In the genomic region with DNA sequence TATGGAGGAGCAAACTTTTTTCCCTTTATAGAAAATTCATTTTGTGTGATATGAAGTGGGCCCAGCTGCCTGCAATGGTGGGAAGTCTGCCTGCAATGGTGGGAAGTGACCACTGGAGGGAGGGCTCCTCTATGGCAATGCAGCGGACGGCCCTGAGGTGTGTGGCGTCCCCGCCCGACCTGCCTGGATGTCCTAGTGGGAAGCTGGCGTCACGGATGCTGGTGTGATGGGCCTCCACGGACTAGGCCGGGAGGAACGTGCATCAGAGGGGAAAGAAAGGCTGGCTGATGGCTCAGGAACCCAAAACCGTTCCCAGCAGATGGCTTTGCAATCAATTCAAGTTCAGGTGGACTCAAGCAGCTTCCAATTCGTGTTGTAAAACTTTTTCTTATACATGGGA, we compare ENCODE assay signal across 1 cellular context.
TF ChIP-seq lines count a peak whose summit lies in the region.

No MANE protein-coding gene starts in this region.

TF ChIP-seq in HepG2, 621 proteins besides CTCF, POLR2A, EP300 and RAD21 (continued from another document and continues in another):
- no peak for TF ChIP-seq NONO (IDR thresholded peaks at IDR 0.05)
- no peak for TF ChIP-seq NONO (CRISPR knock-in tag; conservative IDR thresholded peaks at IDR 0.05)
- TF ChIP-seq ZNF652 (CRISPR knock-in tag; IDR thresholded peaks at IDR 0.05; ENCODE audit: borderline replicate concordance, low read depth), result no peak
- TF ChIP-seq, protein P1, sequence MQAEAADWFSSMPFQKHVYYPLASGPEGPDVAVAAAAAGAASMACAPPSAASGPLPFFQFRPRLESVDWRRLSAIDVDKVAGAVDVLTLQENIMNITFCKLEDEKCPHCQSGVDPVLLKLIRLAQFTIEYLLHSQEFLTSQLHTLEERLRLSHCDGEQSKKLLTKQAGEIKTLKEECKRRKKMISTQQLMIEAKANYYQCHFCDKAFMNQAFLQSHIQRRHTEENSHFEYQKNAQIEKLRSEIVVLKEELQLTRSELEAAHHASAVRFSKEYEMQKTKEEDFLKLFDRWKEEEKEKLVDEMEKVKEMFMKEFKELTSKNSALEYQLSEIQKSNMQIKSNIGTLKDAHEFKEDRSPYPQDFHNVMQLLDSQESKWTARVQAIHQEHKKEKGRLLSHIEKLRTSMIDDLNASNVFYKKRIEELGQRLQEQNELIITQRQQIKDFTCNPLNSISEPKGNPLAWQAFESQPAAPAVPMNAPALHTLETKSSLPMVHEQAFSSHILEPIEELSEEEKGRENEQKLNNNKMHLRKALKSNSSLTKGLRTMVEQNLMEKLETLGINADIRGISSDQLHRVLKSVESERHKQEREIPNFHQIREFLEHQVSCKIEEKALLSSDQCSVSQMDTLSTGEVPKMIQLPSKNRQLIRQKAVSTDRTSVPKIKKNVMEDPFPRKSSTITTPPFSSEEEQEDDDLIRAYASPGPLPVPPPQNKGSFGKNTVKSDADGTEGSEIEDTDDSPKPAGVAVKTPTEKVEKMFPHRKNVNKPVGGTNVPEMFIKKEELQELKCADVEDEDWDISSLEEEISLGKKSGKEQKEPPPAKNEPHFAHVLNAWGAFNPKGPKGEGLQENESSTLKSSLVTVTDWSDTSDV (CRISPR knock-in tag; IDR thresholded peaks at IDR 0.05), result no peak
- TF ChIP-seq RFX5 (IDR thresholded peaks at IDR 0.05; ENCODE audit: low read depth, low read length), result no peak
- no peak for TF ChIP-seq ARNT2 (CRISPR knock-in tag; IDR thresholded peaks at IDR 0.05; ENCODE audit: low read depth)
- TF ChIP-seq, protein P2, sequence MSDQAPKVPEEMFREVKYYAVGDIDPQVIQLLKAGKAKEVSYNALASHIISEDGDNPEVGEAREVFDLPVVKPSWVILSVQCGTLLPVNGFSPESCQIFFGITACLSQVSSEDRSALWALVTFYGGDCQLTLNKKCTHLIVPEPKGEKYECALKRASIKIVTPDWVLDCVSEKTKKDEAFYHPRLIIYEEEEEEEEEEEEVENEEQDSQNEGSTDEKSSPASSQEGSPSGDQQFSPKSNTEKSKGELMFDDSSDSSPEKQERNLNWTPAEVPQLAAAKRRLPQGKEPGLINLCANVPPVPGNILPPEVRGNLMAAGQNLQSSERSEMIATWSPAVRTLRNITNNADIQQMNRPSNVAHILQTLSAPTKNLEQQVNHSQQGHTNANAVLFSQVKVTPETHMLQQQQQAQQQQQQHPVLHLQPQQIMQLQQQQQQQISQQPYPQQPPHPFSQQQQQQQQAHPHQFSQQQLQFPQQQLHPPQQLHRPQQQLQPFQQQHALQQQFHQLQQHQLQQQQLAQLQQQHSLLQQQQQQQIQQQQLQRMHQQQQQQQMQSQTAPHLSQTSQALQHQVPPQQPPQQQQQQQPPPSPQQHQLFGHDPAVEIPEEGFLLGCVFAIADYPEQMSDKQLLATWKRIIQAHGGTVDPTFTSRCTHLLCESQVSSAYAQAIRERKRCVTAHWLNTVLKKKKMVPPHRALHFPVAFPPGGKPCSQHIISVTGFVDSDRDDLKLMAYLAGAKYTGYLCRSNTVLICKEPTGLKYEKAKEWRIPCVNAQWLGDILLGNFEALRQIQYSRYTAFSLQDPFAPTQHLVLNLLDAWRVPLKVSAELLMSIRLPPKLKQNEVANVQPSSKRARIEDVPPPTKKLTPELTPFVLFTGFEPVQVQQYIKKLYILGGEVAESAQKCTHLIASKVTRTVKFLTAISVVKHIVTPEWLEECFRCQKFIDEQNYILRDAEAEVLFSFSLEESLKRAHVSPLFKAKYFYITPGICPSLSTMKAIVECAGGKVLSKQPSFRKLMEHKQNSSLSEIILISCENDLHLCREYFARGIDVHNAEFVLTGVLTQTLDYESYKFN (CRISPR knock-in tag; conservative IDR thresholded peaks at IDR 0.05), result no peak
- TF ChIP-seq YEATS4 (CRISPR knock-in tag; IDR thresholded peaks at IDR 0.05; ENCODE audit: borderline replicate concordance), result no peak
- no peak for TF ChIP-seq TSC22D2 (CRISPR knock-in tag; IDR thresholded peaks at IDR 0.05; ENCODE audit: borderline replicate concordance)
- TF ChIP-seq NFATC3 (CRISPR knock-in tag; IDR thresholded peaks at IDR 0.05), result no peak
- TF ChIP-seq, protein P3, sequence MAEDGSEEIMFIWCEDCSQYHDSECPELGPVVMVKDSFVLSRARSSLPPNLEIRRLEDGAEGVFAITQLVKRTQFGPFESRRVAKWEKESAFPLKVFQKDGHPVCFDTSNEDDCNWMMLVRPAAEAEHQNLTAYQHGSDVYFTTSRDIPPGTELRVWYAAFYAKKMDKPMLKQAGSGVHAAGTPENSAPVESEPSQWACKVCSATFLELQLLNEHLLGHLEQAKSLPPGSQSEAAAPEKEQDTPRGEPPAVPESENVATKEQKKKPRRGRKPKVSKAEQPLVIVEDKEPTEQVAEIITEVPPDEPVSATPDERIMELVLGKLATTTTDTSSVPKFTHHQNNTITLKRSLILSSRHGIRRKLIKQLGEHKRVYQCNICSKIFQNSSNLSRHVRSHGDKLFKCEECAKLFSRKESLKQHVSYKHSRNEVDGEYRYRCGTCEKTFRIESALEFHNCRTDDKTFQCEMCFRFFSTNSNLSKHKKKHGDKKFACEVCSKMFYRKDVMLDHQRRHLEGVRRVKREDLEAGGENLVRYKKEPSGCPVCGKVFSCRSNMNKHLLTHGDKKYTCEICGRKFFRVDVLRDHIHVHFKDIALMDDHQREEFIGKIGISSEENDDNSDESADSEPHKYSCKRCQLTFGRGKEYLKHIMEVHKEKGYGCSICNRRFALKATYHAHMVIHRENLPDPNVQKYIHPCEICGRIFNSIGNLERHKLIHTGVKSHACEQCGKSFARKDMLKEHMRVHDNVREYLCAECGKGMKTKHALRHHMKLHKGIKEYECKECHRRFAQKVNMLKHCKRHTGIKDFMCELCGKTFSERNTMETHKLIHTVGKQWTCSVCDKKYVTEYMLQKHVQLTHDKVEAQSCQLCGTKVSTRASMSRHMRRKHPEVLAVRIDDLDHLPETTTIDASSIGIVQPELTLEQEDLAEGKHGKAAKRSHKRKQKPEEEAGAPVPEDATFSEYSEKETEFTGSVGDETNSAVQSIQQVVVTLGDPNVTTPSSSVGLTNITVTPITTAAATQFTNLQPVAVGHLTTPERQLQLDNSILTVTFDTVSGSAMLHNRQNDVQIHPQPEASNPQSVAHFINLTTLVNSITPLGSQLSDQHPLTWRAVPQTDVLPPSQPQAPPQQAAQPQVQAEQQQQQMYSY (CRISPR knock-in tag; IDR thresholded peaks at IDR 0.05), result no peak
- 0 out of 2 replicates have a peak, but pooled peaks have one; percentile 23 for TF ChIP-seq BHLHE40 (IDR thresholded peaks at IDR 0.05; ENCODE audit: low read length)
- no peak for TF ChIP-seq ZFAT (CRISPR knock-in tag; conservative IDR thresholded peaks at IDR 0.05)
- TF ChIP-seq RELA (CRISPR knock-in tag; IDR thresholded peaks at IDR 0.05), result no peak
- TF ChIP-seq FOXA3 (CRISPR knock-in tag; IDR thresholded peaks at IDR 0.05), result no peak
- TF ChIP-seq, protein P4, sequence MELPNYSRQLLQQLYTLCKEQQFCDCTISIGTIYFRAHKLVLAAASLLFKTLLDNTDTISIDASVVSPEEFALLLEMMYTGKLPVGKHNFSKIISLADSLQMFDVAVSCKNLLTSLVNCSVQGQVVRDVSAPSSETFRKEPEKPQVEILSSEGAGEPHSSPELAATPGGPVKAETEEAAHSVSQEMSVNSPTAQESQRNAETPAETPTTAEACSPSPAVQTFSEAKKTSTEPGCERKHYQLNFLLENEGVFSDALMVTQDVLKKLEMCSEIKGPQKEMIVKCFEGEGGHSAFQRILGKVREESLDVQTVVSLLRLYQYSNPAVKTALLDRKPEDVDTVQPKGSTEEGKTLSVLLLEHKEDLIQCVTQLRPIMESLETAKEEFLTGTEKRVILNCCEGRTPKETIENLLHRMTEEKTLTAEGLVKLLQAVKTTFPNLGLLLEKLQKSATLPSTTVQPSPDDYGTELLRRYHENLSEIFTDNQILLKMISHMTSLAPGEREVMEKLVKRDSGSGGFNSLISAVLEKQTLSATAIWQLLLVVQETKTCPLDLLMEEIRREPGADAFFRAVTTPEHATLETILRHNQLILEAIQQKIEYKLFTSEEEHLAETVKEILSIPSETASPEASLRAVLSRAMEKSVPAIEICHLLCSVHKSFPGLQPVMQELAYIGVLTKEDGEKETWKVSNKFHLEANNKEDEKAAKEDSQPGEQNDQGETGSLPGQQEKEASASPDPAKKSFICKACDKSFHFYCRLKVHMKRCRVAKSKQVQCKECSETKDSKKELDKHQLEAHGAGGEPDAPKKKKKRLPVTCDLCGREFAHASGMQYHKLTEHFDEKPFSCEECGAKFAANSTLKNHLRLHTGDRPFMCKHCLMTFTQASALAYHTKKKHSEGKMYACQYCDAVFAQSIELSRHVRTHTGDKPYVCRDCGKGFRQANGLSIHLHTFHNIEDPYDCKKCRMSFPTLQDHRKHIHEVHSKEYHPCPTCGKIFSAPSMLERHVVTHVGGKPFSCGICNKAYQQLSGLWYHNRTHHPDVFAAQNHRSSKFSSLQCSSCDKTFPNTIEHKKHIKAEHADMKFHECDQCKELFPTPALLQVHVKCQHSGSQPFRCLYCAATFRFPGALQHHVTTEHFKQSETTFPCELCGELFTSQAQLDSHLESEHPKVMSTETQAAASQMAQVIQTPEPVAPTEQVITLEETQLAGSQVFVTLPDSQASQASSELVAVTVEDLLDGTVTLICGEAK (IDR thresholded peaks at IDR 0.05), result no peak
- TF ChIP-seq, protein P4 (CRISPR knock-in tag; IDR thresholded peaks at IDR 0.05), result no peak
- TF ChIP-seq SRF (IDR thresholded peaks at IDR 0.05; ENCODE audit: low read depth, low read length), result no peak
- TF ChIP-seq ZBTB1 (CRISPR knock-in tag; IDR thresholded peaks at IDR 0.05; ENCODE audit: borderline replicate concordance), result no peak
- no peak for TF ChIP-seq SATB2 (CRISPR knock-in tag; IDR thresholded peaks at IDR 0.05)
- TF ChIP-seq ZNF83 (CRISPR knock-in tag; IDR thresholded peaks at IDR 0.05; ENCODE audit: borderline replicate concordance), result no peak
- no peak for TF ChIP-seq TBP (CRISPR knock-in tag; IDR thresholded peaks at IDR 0.05)
- no peak for TF ChIP-seq ZBTB20 (CRISPR knock-in tag; IDR thresholded peaks at IDR 0.05; ENCODE audit: borderline replicate concordance, low read depth)
- TF ChIP-seq, protein P5, sequence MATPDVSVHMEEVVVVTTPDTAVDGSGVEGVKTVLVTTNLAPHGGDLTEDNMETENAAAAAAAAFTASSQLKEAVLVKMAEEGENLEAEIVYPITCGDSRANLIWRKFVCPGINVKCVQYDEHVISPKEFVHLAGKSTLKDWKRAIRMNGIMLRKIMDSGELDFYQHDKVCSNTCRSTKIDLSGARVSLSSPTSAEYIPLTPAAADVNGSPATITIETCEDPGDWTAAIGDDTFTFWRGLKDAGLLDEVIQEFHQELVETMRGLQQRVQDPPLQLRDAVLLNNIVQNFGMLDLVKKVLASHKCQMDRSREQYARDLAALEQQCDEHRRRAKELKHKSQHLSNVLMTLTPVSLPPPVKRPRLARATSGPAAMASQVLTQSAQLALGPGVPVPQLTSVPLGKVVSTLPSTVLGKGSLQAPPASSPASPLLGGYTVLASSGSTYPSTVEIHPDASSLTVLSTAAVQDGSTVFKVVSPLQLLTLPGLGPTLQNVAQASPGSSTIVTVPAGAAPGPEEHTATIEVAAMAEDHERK (CRISPR knock-in tag; IDR thresholded peaks at IDR 0.05; ENCODE audit: low read depth), result no peak
- TF ChIP-seq TCF12 (IDR thresholded peaks at IDR 0.05), result no peak
- TF ChIP-seq TCF12 (CRISPR knock-in tag; IDR thresholded peaks at IDR 0.05), result no peak
- TF ChIP-seq, protein P6, sequence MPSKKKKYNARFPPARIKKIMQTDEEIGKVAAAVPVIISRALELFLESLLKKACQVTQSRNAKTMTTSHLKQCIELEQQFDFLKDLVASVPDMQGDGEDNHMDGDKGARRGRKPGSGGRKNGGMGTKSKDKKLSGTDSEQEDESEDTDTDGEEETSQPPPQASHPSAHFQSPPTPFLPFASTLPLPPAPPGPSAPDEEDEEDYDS (CRISPR knock-in tag; IDR thresholded peaks at IDR 0.05), result no peak
- peak; percentile 70 for TF ChIP-seq RXRA (CRISPR knock-in tag; IDR thresholded peaks at IDR 0.05)
- peak; percentile 79 for TF ChIP-seq STAG1 (CRISPR knock-in tag; IDR thresholded peaks at IDR 0.05)
- TF ChIP-seq KDM2A (CRISPR knock-in tag; IDR thresholded peaks at IDR 0.05; ENCODE audit: borderline replicate concordance, low read depth), result peak; percentile 28; the same call in 1 of the 2 replicates
- no peak for TF ChIP-seq ZNF337 (CRISPR knock-in tag; IDR thresholded peaks at IDR 0.05; ENCODE audit: borderline replicate concordance, low read depth)
- TF ChIP-seq, protein P7, sequence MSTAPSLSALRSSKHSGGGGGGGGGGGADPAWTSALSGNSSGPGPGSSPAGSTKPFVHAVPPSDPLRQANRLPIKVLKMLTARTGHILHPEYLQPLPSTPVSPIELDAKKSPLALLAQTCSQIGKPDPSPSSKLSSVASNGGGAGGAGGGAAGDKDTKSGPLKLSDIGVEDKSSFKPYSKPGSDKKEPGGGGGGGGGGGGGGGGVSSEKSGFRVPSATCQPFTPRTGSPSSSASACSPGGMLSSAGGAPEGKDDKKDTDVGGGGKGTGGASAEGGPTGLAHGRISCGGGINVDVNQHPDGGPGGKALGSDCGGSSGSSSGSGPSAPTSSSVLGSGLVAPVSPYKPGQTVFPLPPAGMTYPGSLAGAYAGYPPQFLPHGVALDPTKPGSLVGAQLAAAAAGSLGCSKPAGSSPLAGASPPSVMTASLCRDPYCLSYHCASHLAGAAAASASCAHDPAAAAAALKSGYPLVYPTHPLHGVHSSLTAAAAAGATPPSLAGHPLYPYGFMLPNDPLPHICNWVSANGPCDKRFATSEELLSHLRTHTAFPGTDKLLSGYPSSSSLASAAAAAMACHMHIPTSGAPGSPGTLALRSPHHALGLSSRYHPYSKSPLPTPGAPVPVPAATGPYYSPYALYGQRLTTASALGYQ (CRISPR knock-in tag; IDR thresholded peaks at IDR 0.05), result no peak
- TF ChIP-seq KDM4B (CRISPR knock-in tag; IDR thresholded peaks at IDR 0.05), result no peak
- no peak for TF ChIP-seq ZNF558 (CRISPR knock-in tag; IDR thresholded peaks at IDR 0.05; ENCODE audit: borderline replicate concordance)
- TF ChIP-seq RARG (CRISPR knock-in tag; IDR thresholded peaks at IDR 0.05; ENCODE audit: low read depth), result no peak
- no peak for TF ChIP-seq ZNF564 (CRISPR knock-in tag; IDR thresholded peaks at IDR 0.05)
- TF ChIP-seq PLRG1 (conservative IDR thresholded peaks at IDR 0.05), result no peak
